In genomic region chr13:95300625-95301134, GRCh38 we compare ENCODE assay signal across 8 cellular contexts. TPM values are rescaled to one million over a fixed set of nuclear protein-coding genes. Genes with fewer than 3 reads are reported as not detected.
DNase-seq lines count a peak whose midpoint lies in the region; ATAC-seq and TF ChIP-seq lines count a peak whose summit lies in the region.

No MANE protein-coding gene starts in this region.

- DNase-seq in NCI-H2227 (lab: John Stamatoyannopoulos, UW; ENCODE audit: unreplicated experiment): peak; percentile 41
- no peak for DNase-seq in NCI-H2227 treated with DMSO at 0.1 percent for 48 hours (lab: John Stamatoyannopoulos, UW)
- peak; percentile 66 for DNase-seq in NB4 (ENCODE audit: low read depth)
- DNase-seq in activated CD4-positive, alpha-beta T cell treated with anti-CD3 and anti-CD28 coated beads, Interleukin-2, amount 10 ng/mL, durations not matched to agents 24 days and 14 days: peak; percentile 82
- DNase-seq in lung microvascular endothelial cell (ENCODE audit: low read depth in 2 of 2): peak; percentile 24 to 82
- DNase-seq in stimulated activated CD8-positive, alpha-beta memory T cell treated with anti-CD3 and anti-CD28 coated beads, Interleukin-15, amount 100 ng/mL, for 4 hours (ENCODE audit: low read depth in 2 of 2): peak; percentile 29 to 38

- H3K4me3 Mint-ChIP-seq in activated CD4-positive, alpha-beta T cell treated with anti-CD3 and anti-CD28 coated beads, Interleukin-2, amount 10 ng/mL, durations not matched to agents 24 days and 14 days: peak overlapping the region; percentile 91

- peak overlapping the region; percentile 85 for H3K27ac Mint-ChIP-seq in activated CD4-positive, alpha-beta T cell treated with anti-CD3 and anti-CD28 coated beads, Interleukin-2, amount 10 ng/mL, durations not matched to agents 24 days and 14 days

- peak overlapping the region; percentile 64 for H3K4me3 ChIP-seq in NB4 (ENCODE audit: low read depth, low read length)
- H3K4me3 ChIP-seq in ectodermal cell (ENCODE audit: insufficient read depth, low read depth, low read length): peak overlapping the region; percentile 74

- no peak overlapping the region for H3K27ac ChIP-seq in ectodermal cell (ENCODE audit: insufficient read depth, low read depth, low read length, poor library complexity, severe bottlenecking)

- no peaks in the 10 kb centered on the region for H3K36me3 ChIP-seq in ectodermal cell (ENCODE audit: control insufficient read depth, insufficient read depth, low read length)

- peaks cover 12% of the 10 kb centered on the region for H3K27me3 Mint-ChIP-seq in activated CD4-positive, alpha-beta T cell treated with anti-CD3 and anti-CD28 coated beads, Interleukin-2, amount 10 ng/mL, durations not matched to agents 24 days and 14 days

- H3K4me1 Mint-ChIP-seq in activated CD4-positive, alpha-beta T cell treated with anti-CD3 and anti-CD28 coated beads, Interleukin-2, amount 10 ng/mL, durations not matched to agents 24 days and 14 days: peaks cover 28% of the 10 kb centered on the region

- peak; percentile 37 for ATAC-seq in HG02623 (IDR thresholded peaks at IDR 0.05; ENCODE audit: unreplicated experiment)

- TF ChIP-seq POLR2A in NB4 (IDR thresholded peaks at IDR 0.05; ENCODE audit: extremely low read depth, insufficient read length): no peak

- 2 to 3% methylated on average over 39 of the region's 39 CpGs for WGBS in ectodermal cell, 2 experiments

- no peaks in the 10 kb centered on the region for H3K9me3 ChIP-seq in ectodermal cell (ENCODE audit: control insufficient read depth, low read length)

- peaks cover 11% of the 10 kb centered on the region for H3K36me3 Mint-ChIP-seq in activated CD4-positive, alpha-beta T cell treated with anti-CD3 and anti-CD28 coated beads, Interleukin-2, amount 10 ng/mL, durations not matched to agents 24 days and 14 days (ENCODE audit: low read depth)

- TF ChIP-seq CTCF in NB4 (IDR thresholded peaks at IDR 0.05; ENCODE audit: low read depth, low read length): peak; percentile 5

- intact Hi-C loops in activated CD4-positive, alpha-beta T cell treated with anti-CD3 and anti-CD28 coated beads, Interleukin-2, amount 10 ng/mL, durations not matched to agents 24 days and 14 days (cut with micrococcal nuclease): loop anchor here (2.0 to 10.0 kb wide), 5 partner anchors 112 to 886 kb away; partner anchors contain the start of genes DNAJC3 and TGDS

- no peaks in the 10 kb centered on the region for H3K9me3 Mint-ChIP-seq in activated CD4-positive, alpha-beta T cell treated with anti-CD3 and anti-CD28 coated beads, Interleukin-2, amount 10 ng/mL, durations not matched to agents 24 days and 14 days

- peaks cover 28% of the 10 kb centered on the region for H3K27me3 ChIP-seq in ectodermal cell (ENCODE audit: control insufficient read depth, insufficient read depth, low read length, poor library complexity, severe bottlenecking)

- H3K4me1 ChIP-seq in ectodermal cell (ENCODE audit: control insufficient read depth, insufficient read depth, low read length): no peaks in the 10 kb centered on the region

RNA-seq across cellular contexts. Expression of gene ABCC4, which starts 0.6 kb away (rescaled TPM):
- total RNA-seq in activated CD4-positive, alpha-beta T cell treated with anti-CD3 and anti-CD28 coated beads, Interleukin-2, amount 10 ng/mL, durations not matched to agents 24 days and 14 days: 19.6 and 20.9 TPM in 2 replicates
- polyA plus RNA-seq in ectodermal cell (2013, experiment 1 of 4): 11.0 TPM
- 12.5 TPM for polyA plus RNA-seq in ectodermal cell (2013, experiment 2 of 4)
- polyA plus RNA-seq in ectodermal cell (2013, experiment 3 of 4): 8.4 TPM
- 8.2 TPM for polyA plus RNA-seq in ectodermal cell (2013, experiment 4 of 4)
- total RNA-seq in lung microvascular endothelial cell: 1.6 and 7.2 TPM in 2 replicates
